In the genomic region with DNA sequence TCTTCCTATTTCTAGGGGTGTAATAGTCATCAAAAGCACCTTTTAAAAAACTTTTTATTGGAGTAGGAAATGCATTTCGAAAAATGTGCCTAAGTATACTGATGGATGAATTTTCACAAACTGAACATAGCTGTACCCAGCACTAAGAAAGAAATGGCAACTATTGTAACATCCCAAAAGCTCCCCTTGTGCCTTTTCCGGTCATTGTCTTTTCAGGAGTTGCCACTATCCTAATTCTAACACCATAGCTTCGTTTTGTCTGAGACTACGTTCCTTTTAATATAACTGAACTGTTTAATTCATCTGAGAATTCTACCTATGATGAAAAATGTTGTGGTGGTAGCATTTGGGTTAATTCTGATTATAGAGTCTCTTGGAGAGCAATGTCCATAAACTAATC, we compare ENCODE assay signal across 11 cellular contexts. TPM values are rescaled to one million over a fixed set of nuclear protein-coding genes. Genes with fewer than 3 reads are reported as not detected.
DNase-seq lines count a peak whose midpoint lies in the region; ATAC-seq, FAIRE-seq and TF ChIP-seq lines count a peak whose summit lies in the region.
"Had no signal": no experiment of that assay in that cellular context is flagged by ENCODE, and none has a peak within 500 bp of the region (broad histone marks: within the 10 kb centered on the region; RNA-seq: fewer than 3 reads in every experiment).

No MANE protein-coding gene starts in this region.

- H3K4me1 Mint-ChIP-seq in CD4-positive, alpha-beta T cell (ENCODE audit: low read depth) = peaks cover 52% of the 10 kb centered on the region
- peaks cover 32% of the 10 kb centered on the region for H3K4me1 Mint-ChIP-seq in HFFc6 (ENCODE audit: low read depth)
- H3K4me1 Mint-ChIP-seq in naive thymus-derived CD4-positive, alpha-beta T cell = peaks cover 25 to 51% (median 41%) of the 10 kb centered on the region in 7 donors

- in situ Hi-C loops in GM12878 (cut with MboI) = no loop called here

- H3K9me3 Mint-ChIP-seq in CD4-positive, alpha-beta T cell = no peaks in the 10 kb centered on the region
- H3K9me3 Mint-ChIP-seq in HFFc6 = no peaks in the 10 kb centered on the region
- H3K9me3 Mint-ChIP-seq in naive thymus-derived CD4-positive, alpha-beta T cell = peaks cover 0 to 3% (median 0%) of the 10 kb centered on the region in 11 donors

- POLR2A ChIA-PET in CD4-positive, alpha-beta T cell (lab: Charles Lee) = interaction anchor here (1.4 to 3.3 kb wide), 3 partner anchors 31 to 849 kb away, joined by 4 to 11 read pairs (median 8); a partner anchor contains a TSS
- POLR2A ChIA-PET in GM12878 (lab: Charles Lee) = interaction anchor here (0.5 to 5.8 kb wide), 18 partner anchors 11 to 431 kb away, joined by 3 to 57 read pairs (median 4); a partner anchor contains a TSS
- POLR2A ChIA-PET in naive thymus-derived CD4-positive, alpha-beta T cell (lab: Charles Lee) = interaction anchor here (0.9 to 5.2 kb wide), 5 partner anchors 31 to 595 kb away, joined by 3 to 92 read pairs (median 15); a partner anchor contains a TSS
- POLR2A ChIA-PET in GM10248 (lab: Yijun Ruan, JAX) = no interaction called here

- H3K36me3 Mint-ChIP-seq in CD4-positive, alpha-beta T cell (ENCODE audit: low read depth) = peaks cover 47% of the 10 kb centered on the region
- H3K36me3 Mint-ChIP-seq in HFFc6 (ENCODE audit: low read depth) = peaks cover 10% of the 10 kb centered on the region
- peaks cover 6 to 18% (median 16%) of the 10 kb centered on the region in 5 donors for H3K36me3 Mint-ChIP-seq in naive thymus-derived CD4-positive, alpha-beta T cell

- no peaks in the 10 kb centered on the region for H3K4me1 ChIP-seq in GM12878 (ENCODE audit: control insufficient read depth, insufficient read depth, low read length)
- H3K4me1 ChIP-seq in naive thymus-derived CD4-positive, alpha-beta T cell (ENCODE audit: control insufficient read depth in 2 of 2, insufficient read depth in 2 of 2, low read length in 2 of 2) = peaks cover 18% of the 10 kb centered on the region in 2 donors
- H3K4me1 ChIP-seq in prostate gland (replicated peaks) = no peaks in the 10 kb centered on the region

- peak overlapping the region; percentile 75 for H3K4me3 ChIP-seq in GM12878
- H3K4me3 ChIP-seq in naive thymus-derived CD4-positive, alpha-beta T cell (ENCODE audit: low read length) = no peak overlapping the region
- H3K4me3 ChIP-seq in prostate gland = no peak overlapping the region

- WGBS in GM12878 (ENCODE audit: insufficient coverage, insufficient replicate concordance, low lambda C conversion rate, missing lambda C conversion rate) = 65% methylated on average over 4 of the region's 4 CpGs
- 73% methylated on average over 4 of the region's 4 CpGs for WGBS in prostate gland

- H3K9me3 ChIP-seq in CD4-positive, alpha-beta T cell (ENCODE audit: control insufficient read depth, low read length) = no peaks in the 10 kb centered on the region
- H3K9me3 ChIP-seq in GM12878 (replicated peaks; ENCODE audit: control insufficient read depth, insufficient read depth, low read length) (no peaks in the 10 kb centered on the region; the same call in 2 of the 3 replicates), prostate gland (no peaks in the 10 kb centered on the region)
- H3K9me3 ChIP-seq in naive thymus-derived CD4-positive, alpha-beta T cell (ENCODE audit: control insufficient read depth in 2 of 3, low read length in 3 of 3) = no peaks in the 10 kb centered on the region

- no peak for TF ChIP-seq RAD21 in GM12878 (IDR thresholded peaks at IDR 0.05; ENCODE audit: insufficient read depth, low read depth, low read length)

- peaks cover 44% of the 10 kb centered on the region for H3K79me2 ChIP-seq in GM12878 (ENCODE audit: control insufficient read depth, insufficient read depth, low read length)

- SMC1A ChIA-PET in GM12878 (lab: Charles Lee; ENCODE audit: uncharacterized antibody, unreplicated experiment) = interaction anchor here (0.7 to 3.7 kb wide), 23 partner anchors 8 to 204 kb away, joined by 3 to 30 read pairs (median 6); a partner anchor contains a TSS

- H3K27ac Mint-ChIP-seq in CD4-positive, alpha-beta T cell = peak overlapping the region; percentile 6
- H3K27ac Mint-ChIP-seq in HFFc6 = peak overlapping the region; percentile 22
- H3K27ac Mint-ChIP-seq in naive thymus-derived CD4-positive, alpha-beta T cell = peak overlapping the region in 4 of 9 donors; percentile 12 to 99 (median 50)

- TF ChIP-seq CTCF in CD4-positive, alpha-beta T cell (IDR thresholded peaks at IDR 0.05) = no peak
- TF ChIP-seq CTCF in HFFc6 (IDR thresholded peaks at IDR 0.05) (no peak), GM12878 (IDR thresholded peaks at IDR 0.05 in 2 of 3, conservative IDR thresholded peaks at IDR 0.05 in 1 of 3; ENCODE audit: control insufficient read depth in 2 of 3, extremely low read depth in 1 of 3, insufficient read depth in 1 of 3, low read depth in 3 of 3, low read length in 3 of 3) (no peak), GM10248 (IDR thresholded peaks at IDR 0.05; ENCODE audit: control extremely low read depth, extremely low read depth, low read depth, missing control alignments) (no peak), prostate gland (IDR thresholded peaks at IDR 0.05) (no peak)

- CTCF ChIA-PET in CD4-positive, alpha-beta T cell (lab: Charles Lee) = interaction anchor here (1.3 kb wide), 1 partner anchor 37 kb away, joined by 5 read pairs; a partner anchor contains a TSS
- CTCF ChIA-PET in GM12878 (lab: Yijun Ruan, JAX) (interaction anchor here (0.9 to 4.9 kb wide), 5 partner anchors 37 to 190 kb away, joined by 3 to 27 read pairs (median 6); a partner anchor contains a TSS), GM10248 (lab: Yijun Ruan, JAX) (interaction anchor here (0.8 to 1.9 kb wide), 7 partner anchors 14 to 100 kb away, joined by 3 to 7 read pairs (median 3); no protein-coding TSS in a partner anchor)
- CTCF ChIA-PET in naive thymus-derived CD4-positive, alpha-beta T cell (lab: Charles Lee) = no interaction called here

- peak overlapping the region; percentile 99 for H3K4me3 Mint-ChIP-seq in CD4-positive, alpha-beta T cell
- H3K4me3 Mint-ChIP-seq in HFFc6 = peak overlapping the region; percentile 97
- peak overlapping the region; percentile 5 to 100 (median 50) for H3K4me3 Mint-ChIP-seq in naive thymus-derived CD4-positive, alpha-beta T cell

- H3K27me3 Mint-ChIP-seq in CD4-positive, alpha-beta T cell = no peaks in the 10 kb centered on the region
- H3K27me3 Mint-ChIP-seq in HFFc6 (ENCODE audit: insufficient read depth) = no peaks in the 10 kb centered on the region
- H3K27me3 Mint-ChIP-seq in naive thymus-derived CD4-positive, alpha-beta T cell = no peaks in the 10 kb centered on the region

- no peaks in the 10 kb centered on the region for H4K20me1 ChIP-seq in GM12878 (ENCODE audit: control insufficient read depth, insufficient read depth)

- H3K36me3 ChIP-seq in GM12878 (ENCODE audit: control insufficient read depth in 2 of 2, insufficient read depth in 2 of 2, low read length in 1 of 2) (no peaks in the 10 kb centered on the region; a peak in 1 of 4 replicates), prostate gland (peaks cover 0 to 1% of the 10 kb centered on the region in 2 donors)
- peaks cover 4 to 11% (median 6%) of the 10 kb centered on the region in 3 experiments for H3K36me3 ChIP-seq in naive thymus-derived CD4-positive, alpha-beta T cell (ENCODE audit: control insufficient read depth in 2 of 3, insufficient read depth in 3 of 3, low read length in 3 of 3)

- DNase-seq in CD4-positive, alpha-beta T cell = no peak
- no peak for DNase-seq in HFFc6
- no peak for DNase-seq in GM12878 (ENCODE audit: low read depth, low spot score)
- DNase-seq in naive thymus-derived CD4-positive, alpha-beta T cell = no peak
- DNase-seq in GM10248 (ENCODE audit: extremely low spot score) = no peak
- DNase-seq in prostate gland (ENCODE audit: low spot score) = no peak
- DNase-seq: activated CD4-positive, alpha-beta T cell treated with anti-CD3 and anti-CD28 coated beads for 4 hours; stimulated activated CD8-positive, alpha-beta memory T cell treated with anti-CD3 and anti-CD28 coated beads, Interleukin-4, amount 100 ng/mL, for 48 hours had no signal

- ATAC-seq in CD4-positive, alpha-beta T cell (ENCODE audit: poor library complexity) = no peak
- ATAC-seq in GM12878 = no peak
- ATAC-seq in naive thymus-derived CD4-positive, alpha-beta T cell = no peak
- no peak for ATAC-seq in HG02763 (IDR thresholded peaks at IDR 0.05; ENCODE audit: unreplicated experiment)
- ATAC-seq in GM21723 (IDR thresholded peaks at IDR 0.05; ENCODE audit: unreplicated experiment) = no peak

- H3K9ac ChIP-seq in GM12878 (ENCODE audit: control insufficient read depth, insufficient read depth, low read length) = no peak overlapping the region

- intact Hi-C loops in CD4-positive, alpha-beta T cell (cut with DNase I, micrococcal nuclease) = no loop called here
- intact Hi-C loops in GM12878 (cut with micrococcal nuclease; ENCODE audit: unreplicated experiment) = no loop called here
- intact Hi-C loops in naive thymus-derived CD4-positive, alpha-beta T cell (cut with micrococcal nuclease) = no loop called here
- intact Hi-C loops in prostate gland (cut with DNase I) = no loop called here

- H2AFZ ChIP-seq in GM12878 (ENCODE audit: control insufficient read depth, low read depth, low read length) = no peak overlapping the region

- H3K4me2 ChIP-seq in GM12878 (ENCODE audit: control insufficient read depth, insufficient read depth) = peak overlapping the region; percentile 82

- RAD21 ChIA-PET in GM12878 (lab: Charles Lee; ENCODE audit: unreplicated experiment) = interaction anchor here (0.8 to 4.7 kb wide), 13 partner anchors 13 to 225 kb away, joined by 3 to 51 read pairs (median 5); a partner anchor contains a TSS

- TF ChIP-seq POLR2A in GM12878 (IDR thresholded peaks at IDR 0.05; ENCODE audit: low read depth, low read length) (no peak), prostate gland (IDR thresholded peaks at IDR 0.05) (no peak)

- no peak overlapping the region for H3K27ac ChIP-seq in CD4-positive, alpha-beta T cell (ENCODE audit: low read depth, low read length)
- H3K27ac ChIP-seq in GM12878 (ENCODE audit: control insufficient read depth, insufficient read depth) = peak overlapping the region; percentile 40; the same call in 1 of the 2 replicates
- no peak overlapping the region for H3K27ac ChIP-seq in naive thymus-derived CD4-positive, alpha-beta T cell (ENCODE audit: low read depth, low read length)
- no peak overlapping the region for H3K27ac ChIP-seq in prostate gland

- BruUV-seq in GM12878 (replicated peaks; lab: Mats Ljungman, UMichigan) = no TSS peak

- FAIRE-seq in GM12878 (lab: Jason Lieb, UNC) = no peak
- FAIRE-seq: islet of Langerhans had no signal

- H3K27me3 ChIP-seq in CD4-positive, alpha-beta T cell (ENCODE audit: control insufficient read depth, insufficient read depth, low read length) = no peaks in the 10 kb centered on the region
- H3K27me3 ChIP-seq in GM12878 (replicated peaks in 1 of 2; ENCODE audit: control insufficient read depth in 2 of 2, insufficient read depth in 2 of 2, low read length in 1 of 2) = no peaks in the 10 kb centered on the region
- H3K27me3 ChIP-seq in naive thymus-derived CD4-positive, alpha-beta T cell (ENCODE audit: control insufficient read depth in 2 of 2, insufficient read depth in 2 of 2, low read length in 2 of 2) = no peaks in the 10 kb centered on the region
- H3K27me3 ChIP-seq in prostate gland (replicated peaks; ENCODE audit: insufficient read depth) = no peaks in the 10 kb centered on the region

- no peak for TF ChIP-seq EP300 in GM12878 (IDR thresholded peaks at IDR 0.05; ENCODE audit: borderline replicate concordance in 1 of 2, control insufficient read depth in 1 of 2, low read depth in 2 of 2, low read length in 2 of 2)

RNA-seq across cellular contexts. Expression of a gene that starts 1.9 kb away (rescaled TPM):
- 10 to 100 TPM; 14.4 to 18.3 TPM for total RNA-seq in CD4-positive, alpha-beta T cell
- total RNA-seq in HFFc6 (2021; fragmentation: NEBNext Ultra II Directional; extraction: Animal tissue kit (Norgen Biotek cat#: 25700)) = 100 to 1,000 TPM; 111 to 125 (median 112) TPM
- total RNA-seq in GM12878 (2013; cell fraction: nucleolus; rRNA removed) = 48.8 and 57.4 TPM in 2 replicates
- total RNA-seq in GM12878 (2014; rRNA removed) = 55.5 and 59.3 TPM in 2 replicates
- total RNA-seq in GM12878 (2014; rRNA removed; fragmentation: Illumina TruSeq; extraction: Trizol) = 52.3 and 55.9 TPM in 2 replicates
- total RNA-seq in GM12878 (2021) = 76.3 and 79.7 TPM in 2 replicates
- 46.8 TPM for polyA plus RNA-seq in GM12878 (2011; ENCODE audit: low read depth)
- polyA plus RNA-seq in GM12878 (2011; rRNA removed) = 67.9 and 98.2 TPM in 2 replicates
- polyA plus RNA-seq in GM12878 (2011; cell fraction: cytosol; rRNA removed) = 43.3 and 50.3 TPM in 2 replicates
- polyA plus RNA-seq in GM12878 (2011; cell fraction: nucleus; rRNA removed) = 31.7 and 36.5 TPM in 2 replicates
- polyA plus RNA-seq in GM12878 (2012) = 32.6 and 37.3 TPM in 2 replicates
- polyA plus RNA-seq in GM12878 (2014; fragmentation: Illumina TruSeq; extraction: Trizol) = 56.7 and 64.3 TPM in 2 replicates
- 100 to 1,000 TPM; 136 to 146 TPM for polyA plus RNA-seq in GM12878 (2014; fragmentation: Nextera tagmentation; extraction: Ambion mirVana)
- polyA plus RNA-seq in GM12878 (2014; rRNA removed) = 62.5 and 70.8 TPM in 2 replicates
- 100 to 1,000 TPM; 138 to 142 TPM for polyA plus RNA-seq in GM12878 (2016; fragmentation: Nextera tagmentation; extraction: Ambion mirVana)
- polyA minus RNA-seq in GM12878 (2011; rRNA and poly(A)+ RNA removed) = 28.7 and 39.7 TPM in 2 replicates
- polyA minus RNA-seq in GM12878 (2011; cell fraction: cytosol; rRNA and poly(A)+ RNA removed) = 15.9 and 26.4 TPM in 2 replicates
- polyA minus RNA-seq in GM12878 (2011; cell fraction: nucleus; rRNA and poly(A)+ RNA removed) = 26.7 and 37.4 TPM in 2 replicates
- total RNA-seq in naive thymus-derived CD4-positive, alpha-beta T cell = 10 to 100 TPM; 27.1 to 80.1 (median 73.4) TPM
- 10 to 100 TPM; 53.5 to 59.6 TPM for polyA plus RNA-seq in naive thymus-derived CD4-positive, alpha-beta T cell
- total RNA-seq in prostate gland = 10 to 100 TPM; 65.7 to 67.7 TPM

RNA-seq across cellular contexts. Expression of a gene that starts 31.5 kb away (rescaled TPM):
- 10 to 100 TPM; 14.3 to 14.4 TPM for total RNA-seq in CD4-positive, alpha-beta T cell
- total RNA-seq in HFFc6 (2021; fragmentation: NEBNext Ultra II Directional; extraction: Animal tissue kit (Norgen Biotek cat#: 25700)) = 10 to 100 TPM; 18.7 to 26.9 (median 20.4) TPM
- total RNA-seq in GM12878 (2013; cell fraction: nucleolus; rRNA removed) = 118 and 124 TPM in 2 replicates
- 19.1 and 22.7 TPM in 2 replicates for total RNA-seq in GM12878 (2014; rRNA removed)
- 18.5 and 19.0 TPM in 2 replicates for total RNA-seq in GM12878 (2014; rRNA removed; fragmentation: Illumina TruSeq; extraction: Trizol)
- 20.3 and 27.1 TPM in 2 replicates for total RNA-seq in GM12878 (2021)
- polyA plus RNA-seq in GM12878 (2011; ENCODE audit: low read depth) = 9.3 TPM
- 38.3 and 53.7 TPM in 2 replicates for polyA plus RNA-seq in GM12878 (2011; rRNA removed)
- 13.7 and 16.3 TPM in 2 replicates for polyA plus RNA-seq in GM12878 (2011; cell fraction: cytosol; rRNA removed)
- 38.2 and 38.9 TPM in 2 replicates for polyA plus RNA-seq in GM12878 (2011; cell fraction: nucleus; rRNA removed)
- polyA plus RNA-seq in GM12878 (2012) = 13.3 and 15.9 TPM in 2 replicates
- polyA plus RNA-seq in GM12878 (2014; fragmentation: Illumina TruSeq; extraction: Trizol) = 19.8 and 22.5 TPM in 2 replicates
- polyA plus RNA-seq in GM12878 (2014; fragmentation: Nextera tagmentation; extraction: Ambion mirVana) = 10 to 100 TPM; 18.3 to 37.9 TPM
- 13.3 and 16.4 TPM in 2 replicates for polyA plus RNA-seq in GM12878 (2014; rRNA removed)
- 10 to 100 TPM; 25.7 to 29.3 TPM for polyA plus RNA-seq in GM12878 (2016; fragmentation: Nextera tagmentation; extraction: Ambion mirVana)
- 27.0 and 39.1 TPM in 2 replicates for polyA minus RNA-seq in GM12878 (2011; rRNA and poly(A)+ RNA removed)
- 11.4 and 12.6 TPM in 2 replicates for polyA minus RNA-seq in GM12878 (2011; cell fraction: cytosol; rRNA and poly(A)+ RNA removed)
- 21.5 and 37.2 TPM in 2 replicates for polyA minus RNA-seq in GM12878 (2011; cell fraction: nucleus; rRNA and poly(A)+ RNA removed)
- total RNA-seq in naive thymus-derived CD4-positive, alpha-beta T cell = 10 to 100 TPM; 27.5 to 41.0 (median 35.5) TPM
- polyA plus RNA-seq in naive thymus-derived CD4-positive, alpha-beta T cell = 10 to 100 TPM; 27.9 to 30.7 TPM
- total RNA-seq in prostate gland = 10 to 100 TPM in 1 of 2 donors, 1 to 10 TPM in 1; 7.5 to 14.9 TPM

RNA-seq across cellular contexts. Expression of a gene that starts 36.9 kb away (rescaled TPM):
- 10 to 100 TPM; 54.1 to 58.0 TPM for total RNA-seq in CD4-positive, alpha-beta T cell
- total RNA-seq in HFFc6 (2021; fragmentation: NEBNext Ultra II Directional; extraction: Animal tissue kit (Norgen Biotek cat#: 25700)) = 10 to 100 TPM; 47.3 to 58.8 (median 55.5) TPM
- 197 and 208 TPM in 2 replicates for total RNA-seq in GM12878 (2013; cell fraction: nucleolus; rRNA removed)
- total RNA-seq in GM12878 (2014; rRNA removed) = 32.2 and 38.5 TPM in 2 replicates
- total RNA-seq in GM12878 (2014; rRNA removed; fragmentation: Illumina TruSeq; extraction: Trizol) = 20.7 and 23.3 TPM in 2 replicates
- 35.8 and 39.0 TPM in 2 replicates for total RNA-seq in GM12878 (2021)
- polyA plus RNA-seq in GM12878 (2011; ENCODE audit: low read depth) = 14.8 TPM
- polyA plus RNA-seq in GM12878 (2011; rRNA removed) = 43.2 and 44.7 TPM in 2 replicates
- polyA plus RNA-seq in GM12878 (2011; cell fraction: cytosol; rRNA removed) = 25.6 and 26.8 TPM in 2 replicates
- polyA plus RNA-seq in GM12878 (2011; cell fraction: nucleus; rRNA removed) = 59.1 and 86.2 TPM in 2 replicates
- 24.8 and 26.8 TPM in 2 replicates for polyA plus RNA-seq in GM12878 (2012)
- 19.8 and 21.7 TPM in 2 replicates for polyA plus RNA-seq in GM12878 (2014; fragmentation: Illumina TruSeq; extraction: Trizol)
- 10 to 100 TPM; 10.8 to 21.2 TPM for polyA plus RNA-seq in GM12878 (2014; fragmentation: Nextera tagmentation; extraction: Ambion mirVana)
- polyA plus RNA-seq in GM12878 (2014; rRNA removed) = 27.0 and 28.0 TPM in 2 replicates
- 10 to 100 TPM; 40.4 to 41.6 TPM for polyA plus RNA-seq in GM12878 (2016; fragmentation: Nextera tagmentation; extraction: Ambion mirVana)
- polyA minus RNA-seq in GM12878 (2011; rRNA and poly(A)+ RNA removed) = 83.7 and 91.1 TPM in 2 replicates
- polyA minus RNA-seq in GM12878 (2011; cell fraction: cytosol; rRNA and poly(A)+ RNA removed) = 7.7 and 11.2 TPM in 2 replicates
- polyA minus RNA-seq in GM12878 (2011; cell fraction: nucleus; rRNA and poly(A)+ RNA removed) = 53.1 and 60.4 TPM in 2 replicates
- total RNA-seq in naive thymus-derived CD4-positive, alpha-beta T cell = 10 to 100 TPM; 34.9 to 59.5 (median 49.7) TPM
- polyA plus RNA-seq in naive thymus-derived CD4-positive, alpha-beta T cell = 10 to 100 TPM in 1 of 2 donors, 1 to 10 TPM in 1; 9.1 to 17.3 TPM
- total RNA-seq in prostate gland = 10 to 100 TPM; 20.6 to 72.0 TPM

RNA-seq across cellular contexts. Expression of a gene that starts 59.1 kb away (rescaled TPM):
- total RNA-seq in CD4-positive, alpha-beta T cell = under 1 TPM; 0.17 to 0.41 TPM
- not detected for total RNA-seq in HFFc6 (2021; fragmentation: NEBNext Ultra II Directional; extraction: Animal tissue kit (Norgen Biotek cat#: 25700))
- total RNA-seq in GM12878 (2013; cell fraction: nucleolus; rRNA removed) = 691 and 699 TPM in 2 replicates
- total RNA-seq in GM12878 (2014; rRNA removed) (68.7 and 83.3 TPM in 2 replicates), GM12878 (2014; rRNA removed; fragmentation: Illumina TruSeq; extraction: Trizol) (64.3 and 70.2 TPM in 2 replicates), GM12878 (2021) (51.8 and 54.4 TPM in 2 replicates), prostate gland (not detected)
- polyA plus RNA-seq in GM12878 (2011; ENCODE audit: low read depth) = 39.5 TPM
- polyA plus RNA-seq in GM12878 (2011; rRNA removed) (137 and 157 TPM in 2 replicates), GM12878 (2014; fragmentation: Illumina TruSeq; extraction: Trizol) (61.8 and 81.6 TPM in 2 replicates), GM12878 (2014; fragmentation: Nextera tagmentation; extraction: Ambion mirVana) (10 to 100 TPM; 42.5 to 54.1 TPM), GM12878 (2014; rRNA removed) (60.9 and 68.5 TPM in 2 replicates), GM12878 (2016; fragmentation: Nextera tagmentation; extraction: Ambion mirVana) (10 to 100 TPM; 41.4 to 44.5 TPM)
- polyA plus RNA-seq in GM12878 (2011; cell fraction: cytosol; rRNA removed) = 93.0 and 95.1 TPM in 2 replicates
- polyA plus RNA-seq in GM12878 (2011; cell fraction: nucleus; rRNA removed) = 106 and 129 TPM in 2 replicates
- polyA plus RNA-seq in GM12878 (2012) = 27.9 and 44.5 TPM in 2 replicates
- 272 and 299 TPM in 2 replicates for polyA minus RNA-seq in GM12878 (2011; rRNA and poly(A)+ RNA removed)
- 39.7 and 42.1 TPM in 2 replicates for polyA minus RNA-seq in GM12878 (2011; cell fraction: cytosol; rRNA and poly(A)+ RNA removed)
- 126 and 140 TPM in 2 replicates for polyA minus RNA-seq in GM12878 (2011; cell fraction: nucleus; rRNA and poly(A)+ RNA removed)
- total RNA-seq in naive thymus-derived CD4-positive, alpha-beta T cell = 10 to 100 TPM in 1 of 5 experiments, 1 to 10 TPM in 1, under 1 TPM in 1, not detected in 2; 0.13 to 15.1 (median 1.2) TPM
- not detected for polyA plus RNA-seq in naive thymus-derived CD4-positive, alpha-beta T cell
